In genomic region chr3:14428087-14429067, GRCh38 we compare ENCODE assay signal across 11 cellular contexts. TPM values are rescaled to one million over a fixed set of nuclear protein-coding genes. Genes with fewer than 3 reads are reported as not detected.
DNase-seq lines count a peak whose midpoint lies in the region; ATAC-seq, FAIRE-seq and TF ChIP-seq lines count a peak whose summit lies in the region.
"Had no signal": no experiment of that assay in that cellular context is flagged by ENCODE, and none has a peak within 500 bp of the region (broad histone marks: within the 10 kb centered on the region; RNA-seq: fewer than 3 reads in every experiment).

No MANE protein-coding gene starts in this region.

- in situ Hi-C loops in Panc1 (cut with HindIII; ENCODE audit: low pct_unique_long_range_greater_than_20kb, low sequenced_read_pairs) (no loop called here), GM12878 (cut with MboI) (no loop called here)

- CTCF ChIA-PET in Panc1 (lab: Charles Lee), result no interaction called here
- CTCF ChIA-PET in GM12878 (lab: Yijun Ruan, JAX), result interaction anchor here (0.7 to 7.6 kb wide), 4 partner anchors 12 to 225 kb away, joined by 3 to 96 read pairs (median 6); partner anchors contain the start of gene SLC6A6

- peak overlapping the region; percentile 76 for H3K4me2 ChIP-seq in GM12878 (ENCODE audit: control insufficient read depth, insufficient read depth)

- no peak for TF ChIP-seq EP300 in GM12878 (IDR thresholded peaks at IDR 0.05; ENCODE audit: borderline replicate concordance in 1 of 2, control insufficient read depth in 1 of 2, low read depth in 2 of 2, low read length in 2 of 2)

- no peak for FAIRE-seq in GM12878 (lab: Jason Lieb, UNC)
- FAIRE-seq: pancreas had no signal

- H3K4me3 ChIP-seq in GM12865 (ENCODE audit: low read depth, low read length), result no peak overlapping the region
- no peak overlapping the region for H3K4me3 ChIP-seq in Panc1 (ENCODE audit: low read depth in 2 of 2, low read length in 2 of 2)
- H3K4me3 ChIP-seq in GM12878, result no peak overlapping the region
- H3K4me3 ChIP-seq: heart right ventricle, pancreas had no signal

- no peaks in the 10 kb centered on the region for H3K36me3 ChIP-seq in Panc1 (ENCODE audit: control insufficient read depth, insufficient read depth, low read length)
- peaks cover 0 to 3% of the 10 kb centered on the region in 2 experiments; a peak in 1 of 4 replicates for H3K36me3 ChIP-seq in GM12878 (ENCODE audit: control insufficient read depth in 2 of 2, insufficient read depth in 2 of 2, low read length in 1 of 2)
- H3K36me3 ChIP-seq: pancreas had no signal

- H2AFZ ChIP-seq in GM12878 (ENCODE audit: control insufficient read depth, low read depth, low read length), result no peak overlapping the region

- SMC1A ChIA-PET in GM12878 (lab: Charles Lee; ENCODE audit: uncharacterized antibody, unreplicated experiment), result interaction anchor here (0.8 to 11.7 kb wide), 5 partner anchors 25 to 58 kb away, joined by 3 to 143 read pairs (median 3); partner anchors contain the start of gene SLC6A6

- no peak for ATAC-seq in Panc1
- ATAC-seq in GM12878, result no peak
- ATAC-seq in GM18498 (IDR thresholded peaks at IDR 0.05; ENCODE audit: unreplicated experiment), result no peak

- TF ChIP-seq POLR2A in GM12878 (IDR thresholded peaks at IDR 0.05; ENCODE audit: low read depth, low read length), result no peak

- H3K9ac ChIP-seq in GM12878 (ENCODE audit: control insufficient read depth, insufficient read depth, low read length), result peak overlapping the region; percentile 37; the same call in 1 of the 2 replicates

- BruUV-seq in Panc1 (replicated peaks; lab: Mats Ljungman, UMichigan) (no TSS peak), GM12878 (replicated peaks; lab: Mats Ljungman, UMichigan) (no TSS peak)

- 10% methylated on average over 8 of the region's 8 CpGs for WGBS in GM12878 (ENCODE audit: insufficient coverage, insufficient replicate concordance, low lambda C conversion rate, missing lambda C conversion rate)

- POLR2A ChIA-PET in Panc1 (lab: Charles Lee) (no interaction called here), GM12878 (lab: Charles Lee) (interaction anchor here (0.9 to 5.9 kb wide), 3 partner anchors 10 to 24 kb away, joined by 3 to 47 read pairs (median 4); partner anchors contain the start of gene SLC6A6)

- H4K20me1 ChIP-seq in GM12878 (ENCODE audit: control insufficient read depth, insufficient read depth), result no peaks in the 10 kb centered on the region

- TF ChIP-seq CTCF in GM12865 (IDR thresholded peaks at IDR 0.05; ENCODE audit: insufficient read depth, low read depth, low read length, missing control alignments), result no peak
- TF ChIP-seq CTCF in Panc1 (IDR thresholded peaks at IDR 0.05), result no peak
- no peak for TF ChIP-seq CTCF in GM12878 (IDR thresholded peaks at IDR 0.05 in 2 of 3, conservative IDR thresholded peaks at IDR 0.05 in 1 of 3; ENCODE audit: control insufficient read depth in 2 of 3, extremely low read depth in 1 of 3, insufficient read depth in 1 of 3, low read depth in 3 of 3, low read length in 3 of 3)

- DNase-seq in GM12865 (ENCODE audit: low read depth) (peak; percentile 38), Panc1 (ENCODE audit: low read depth, low spot score) (no peak), GM12878 (ENCODE audit: low read depth, low spot score) (no peak), NCI-H526 (lab: John Stamatoyannopoulos, UW) (no peak), NCI-H1436 treated with DMSO at 0.1 percent for 48 hours (lab: John Stamatoyannopoulos, UW) (no peak), NCI-H1048 (lab: John Stamatoyannopoulos, UW) (no peak)
- DNase-seq in stimulated activated CD4-positive, alpha-beta T cell treated with anti-CD3 and anti-CD28 coated beads, Interleukin-2, amount 100 ng/mL, for 24 hours, result peak; percentile 38 to 40
- DNase-seq: heart right ventricle, pancreas, SIG-M5 had no signal

- peak overlapping the region; percentile 44; the same call in 1 of the 2 replicates for H3K27ac ChIP-seq in Panc1 (ENCODE audit: low read length)
- peak overlapping the region; percentile 45 for H3K27ac ChIP-seq in GM12878 (ENCODE audit: control insufficient read depth, insufficient read depth)
- H3K27ac ChIP-seq: pancreas had no signal

- RAD21 ChIA-PET in GM12878 (lab: Charles Lee; ENCODE audit: unreplicated experiment), result interaction anchor here (1.4 to 11.7 kb wide), 2 partner anchors 13 to 24 kb away, joined by 4 to 144 read pairs; partner anchors contain the start of gene SLC6A6

- H3K27me3 ChIP-seq in Panc1 (ENCODE audit: control insufficient read depth, insufficient read depth, low read length) (no peaks in the 10 kb centered on the region), GM12878 (replicated peaks in 1 of 2; ENCODE audit: control insufficient read depth in 2 of 2, insufficient read depth in 2 of 2, low read length in 1 of 2) (no peaks in the 10 kb centered on the region)
- H3K27me3 ChIP-seq: pancreas had no signal

- H3K79me2 ChIP-seq in GM12878 (ENCODE audit: control insufficient read depth, insufficient read depth, low read length), result peaks cover 34% of the 10 kb centered on the region

- intact Hi-C loops in Panc1 (cut with micrococcal nuclease; ENCODE audit: unreplicated experiment), result no loop called here
- intact Hi-C loops in GM12878 (cut with micrococcal nuclease; ENCODE audit: unreplicated experiment), result no loop called here

- H3K9me3 ChIP-seq in Panc1 (ENCODE audit: control insufficient read depth, insufficient read depth, low read depth, low read length) (no peaks in the 10 kb centered on the region), GM12878 (replicated peaks; ENCODE audit: control insufficient read depth, insufficient read depth, low read length) (no peaks in the 10 kb centered on the region)
- H3K9me3 ChIP-seq: heart right ventricle, pancreas had no signal

- no peak for TF ChIP-seq RAD21 in GM12878 (IDR thresholded peaks at IDR 0.05; ENCODE audit: insufficient read depth, low read depth, low read length)

- H3K4me1 ChIP-seq in Panc1 (ENCODE audit: control insufficient read depth, insufficient read depth, low read length), result peaks cover 90% of the 10 kb centered on the region
- H3K4me1 ChIP-seq in GM12878 (ENCODE audit: control insufficient read depth, insufficient read depth, low read length), result peaks cover 93% of the 10 kb centered on the region

TF ChIP-seq in GM12878, 131 proteins besides CTCF, POLR2A, EP300 and RAD21:
- TF ChIP-seq PBX3 (IDR thresholded peaks at IDR 0.05; ENCODE audit: insufficient replicate concordance, low read depth, low read length), result no peak
- no peak for TF ChIP-seq ZNF274 (IDR thresholded peaks at IDR 0.05; ENCODE audit: insufficient read depth, insufficient read length)
- TF ChIP-seq POLR2AphosphoS2 (IDR thresholded peaks at IDR 0.05; ENCODE audit: low read depth, low read length), result no peak
- TF ChIP-seq JUNB (IDR thresholded peaks at IDR 0.05), result peak; percentile 65
- TF ChIP-seq IRF4 (IDR thresholded peaks at IDR 0.05; ENCODE audit: low read depth, low read length), result 0 out of 2 replicates have a peak, but pooled peaks have one; percentile 10
- TF ChIP-seq GATAD2B (conservative IDR thresholded peaks at IDR 0.05; ENCODE audit: low read depth), result no peak
- TF ChIP-seq MEF2A (IDR thresholded peaks at IDR 0.05; ENCODE audit: insufficient read depth, low read depth, low read length), result peak; percentile 54; the same call in 1 of the 2 replicates
- no peak for TF ChIP-seq NR2C2 (IDR thresholded peaks at IDR 0.05; ENCODE audit: borderline replicate concordance, control insufficient read depth, insufficient read length, low read depth)
- TF ChIP-seq ETV6 (conservative IDR thresholded peaks at IDR 0.05 in 1 of 2, IDR thresholded peaks at IDR 0.05 in 1 of 2; ENCODE audit: borderline replicate concordance in 1 of 2, low read depth in 1 of 2), result peak in 1 of 2 experiments; percentile 11; a peak in 1 of 4 replicates
- no peak for TF ChIP-seq BACH1 (IDR thresholded peaks at IDR 0.05; ENCODE audit: borderline replicate concordance)
- no peak for TF ChIP-seq CREB1 (IDR thresholded peaks at IDR 0.05; ENCODE audit: low read depth)
- no peak for TF ChIP-seq STAT3 (IDR thresholded peaks at IDR 0.05; ENCODE audit: low read depth, low read length)
- peak; percentile 28; the same call in 1 of the 2 replicates for TF ChIP-seq IKZF1 (conservative IDR thresholded peaks at IDR 0.05)

RNA-seq across cellular contexts. Expression of gene SLC6A6, which starts 26.0 kb away (rescaled TPM):
- total RNA-seq in Panc1 (2021; ENCODE audit: unreplicated experiment), result 61.0 TPM
- polyA plus RNA-seq in Panc1 (2012; ENCODE audit: insufficient read length), result 53.8 TPM
- total RNA-seq in GM12878 (2013; cell fraction: nucleolus; rRNA removed), result 112 and 120 TPM in 2 replicates
- total RNA-seq in GM12878 (2014; rRNA removed), result 28.2 and 28.3 TPM in 2 replicates
- 18.6 and 19.7 TPM in 2 replicates for total RNA-seq in GM12878 (2014; rRNA removed; fragmentation: Illumina TruSeq; extraction: Trizol)
- total RNA-seq in GM12878 (2021), result 44.5 and 47.0 TPM in 2 replicates
- polyA plus RNA-seq in GM12878 (2011; ENCODE audit: low read depth), result 7.1 TPM
- polyA plus RNA-seq in GM12878 (2011; rRNA removed), result 14.1 and 21.8 TPM in 2 replicates
- 22.1 and 22.3 TPM in 2 replicates for polyA plus RNA-seq in GM12878 (2011; cell fraction: cytosol; rRNA removed)
- 59.7 and 73.3 TPM in 2 replicates for polyA plus RNA-seq in GM12878 (2011; cell fraction: nucleus; rRNA removed)
- 11.9 and 15.5 TPM in 2 replicates for polyA plus RNA-seq in GM12878 (2012)
- 25.7 and 28.5 TPM in 2 replicates for polyA plus RNA-seq in GM12878 (2014; fragmentation: Illumina TruSeq; extraction: Trizol)
- polyA plus RNA-seq in GM12878 (2014; fragmentation: Nextera tagmentation; extraction: Ambion mirVana), result 1 to 10 TPM; 5.6 to 6.2 TPM
- 26.4 and 26.5 TPM in 2 replicates for polyA plus RNA-seq in GM12878 (2014; rRNA removed)
- 10 to 100 TPM; 10.0 to 13.4 TPM for polyA plus RNA-seq in GM12878 (2016; fragmentation: Nextera tagmentation; extraction: Ambion mirVana)
- 31.8 and 45.9 TPM in 2 replicates for polyA minus RNA-seq in GM12878 (2011; rRNA and poly(A)+ RNA removed)
- polyA minus RNA-seq in GM12878 (2011; cell fraction: cytosol; rRNA and poly(A)+ RNA removed), result 9.0 and 9.6 TPM in 2 replicates
- polyA minus RNA-seq in GM12878 (2011; cell fraction: nucleus; rRNA and poly(A)+ RNA removed), result 31.2 and 54.5 TPM in 2 replicates

Comparison
In these comparisons a context has a peak if more than half of its experiments do, and no peak if none do; other contexts are left out.
1. DNase-seq: peak in GM12865 (single experiment) and stimulated activated CD4-positive, alpha-beta T cell treated with anti-CD3 and anti-CD28 coated beads, Interleukin-2, amount 100 ng/mL, for 24 hours (2 of 2); none in Panc1 (single experiment), GM12878 (single experiment), NCI-H526 (0 of 2), NCI-H1436 treated with DMSO at 0.1 percent for 48 hours (single experiment) and NCI-H1048 (single experiment).